ENCODE assay signal across 1 cellular context in genomic region chr13:80360298-80360827, GRCh38.
TF ChIP-seq lines count a peak whose summit lies in the region.

No MANE protein-coding gene starts in this region.

TF ChIP-seq in H1, 55 proteins besides CTCF, POLR2A, EP300 and RAD21:
- no peak for TF ChIP-seq CBX5 (IDR thresholded peaks at IDR 0.05; ENCODE audit: low read depth, low read length)
- TF ChIP-seq MAFK (IDR thresholded peaks at IDR 0.05; ENCODE audit: low read depth, low read length) = peak; percentile 69
TF ChIP-seq in H1: peak in this region for 1.
